Comparison of ENCODE assay signal across 26 cellular contexts in the genomic region with DNA sequence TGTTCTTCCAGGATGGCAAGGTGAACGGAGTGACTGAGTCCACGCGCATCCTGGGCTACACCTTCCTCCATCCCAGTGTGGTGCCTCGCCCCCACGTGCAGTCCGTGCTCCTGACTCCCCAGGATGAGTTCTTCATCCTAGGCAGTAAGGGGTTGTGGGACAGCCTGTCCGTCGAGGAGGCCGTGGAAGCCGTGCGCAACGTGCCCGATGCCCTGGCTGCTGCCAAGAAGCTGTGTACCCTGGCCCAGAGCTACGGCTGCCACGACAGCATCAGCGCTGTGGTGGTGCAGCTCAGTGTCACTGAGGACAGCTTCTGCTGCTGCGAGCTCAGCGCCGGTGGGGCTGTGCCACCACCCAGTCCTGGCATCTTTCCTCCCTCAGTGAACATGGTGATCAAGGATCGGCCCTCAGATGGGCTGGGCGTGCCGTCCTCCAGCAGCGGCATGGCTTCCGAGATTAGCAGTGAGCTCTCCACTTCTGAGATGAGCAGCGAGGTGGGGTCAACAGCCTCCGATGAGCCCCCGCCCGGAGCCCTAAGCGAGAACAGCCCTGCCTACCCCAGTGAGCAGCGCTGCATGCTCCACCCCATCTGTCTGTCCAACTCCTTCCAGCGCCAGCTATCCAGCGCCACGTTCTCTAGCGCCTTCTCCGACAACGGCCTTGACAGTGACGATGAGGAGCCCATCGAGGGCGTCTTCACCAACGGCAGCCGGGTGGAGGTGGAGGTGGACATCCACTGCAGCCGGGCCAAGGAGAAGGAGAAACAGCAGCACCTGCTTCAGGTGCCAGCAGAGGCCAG.
"Had no signal": no experiment of that assay in that cellular context is flagged by ENCODE, and none has a peak within 500 bp of the region (broad histone marks: within the 10 kb centered on the region; RNA-seq: fewer than 3 reads in every experiment).

No MANE protein-coding gene starts in this region.

- H3K27me3 ChIP-seq: hepatocyte, left lung, right atrium auricular region, stomach, testis, vagina had no signal

- H3K27ac Mint-ChIP-seq: activated naive CD8-positive, alpha-beta T cell treated with anti-CD3 and anti-CD28 coated beads for 36 hours; activated T-cell treated with anti-CD3 and anti-CD28 coated beads, Interleukin-2, amount 50 U/mL, for 24 hours; activated T-helper 17 cell treated with anti-CD3 and anti-CD28 coated beads, Interleukin-2, amount 50 U/mL, for 72 hours; immature natural killer cell; T-helper 2 cell treated with Interferon-gamma antibody and Interleukin-4, amounts not matched to agents 5 μg/mL and 100 μg/mL, for 36 hours; type B pancreatic cell had no signal

- H3K9me3 Mint-ChIP-seq: activated naive CD8-positive, alpha-beta T cell treated with anti-CD3 and anti-CD28 coated beads for 36 hours; activated T-cell treated with anti-CD3 and anti-CD28 coated beads, Interleukin-2, amount 50 U/mL, for 24 hours; activated T-helper 17 cell treated with anti-CD3 and anti-CD28 coated beads, Interleukin-2, amount 50 U/mL, for 72 hours; immature natural killer cell; naive thymus-derived CD4-positive, alpha-beta T cell; neural crest cell; T-helper 2 cell treated with Interferon-gamma antibody and Interleukin-4, amounts not matched to agents 5 μg/mL and 100 μg/mL, for 36 hours; type B pancreatic cell had no signal

- H3K9me3 ChIP-seq: left lung, psoas muscle, right atrium auricular region, stomach, testis, vagina had no signal

- H3K27ac ChIP-seq: hepatocyte, psoas muscle, right atrium auricular region, stomach, testis, vagina, WERI-Rb-1 had no signal

- H3K36me3 Mint-ChIP-seq: activated naive CD8-positive, alpha-beta T cell treated with anti-CD3 and anti-CD28 coated beads for 36 hours had no signal

- H2AFZ ChIP-seq: hepatocyte had no signal

- H3K4me1 ChIP-seq: psoas muscle, testis, vagina had no signal

- H3K4me1 Mint-ChIP-seq: activated T-helper 17 cell treated with anti-CD3 and anti-CD28 coated beads, Interleukin-2, amount 50 U/mL, for 72 hours had no signal

- H3K27me3 Mint-ChIP-seq: activated naive CD8-positive, alpha-beta T cell treated with anti-CD3 and anti-CD28 coated beads for 36 hours; activated T-cell treated with anti-CD3 and anti-CD28 coated beads, Interleukin-2, amount 50 U/mL, for 24 hours; activated T-helper 17 cell treated with anti-CD3 and anti-CD28 coated beads, Interleukin-2, amount 50 U/mL, for 72 hours; naive thymus-derived CD4-positive, alpha-beta T cell; type B pancreatic cell had no signal

- H3K4me3 Mint-ChIP-seq: activated naive CD8-positive, alpha-beta T cell treated with anti-CD3 and anti-CD28 coated beads for 36 hours; activated T-cell treated with anti-CD3 and anti-CD28 coated beads, Interleukin-2, amount 50 U/mL, for 24 hours; activated T-helper 17 cell treated with anti-CD3 and anti-CD28 coated beads, Interleukin-2, amount 50 U/mL, for 72 hours; immature natural killer cell; naive thymus-derived CD4-positive, alpha-beta T cell; neural crest cell; T-helper 2 cell treated with Interferon-gamma antibody and Interleukin-4, amounts not matched to agents 5 μg/mL and 100 μg/mL, for 36 hours; type B pancreatic cell had no signal

- H3K4me2 ChIP-seq: hepatocyte had no signal

- DNase-seq: activated CD8-positive, alpha-beta memory T cell treated with anti-CD3 and anti-CD28 coated beads for 24 hours; activated CD8-positive, alpha-beta memory T cell treated with anti-CD3 and anti-CD28 coated beads, Interleukin-2, amount 50 U/mL, for 4 hours; activated naive CD4-positive, alpha-beta T cell treated with Interleukin-2 at 50 U/mL for 16 hours; activated naive CD8-positive, alpha-beta T cell treated with anti-CD3 and anti-CD28 coated beads for 36 hours; activated T-cell treated with anti-CD3 and anti-CD28 coated beads, Interleukin-2, amount 50 U/mL, for 24 hours; amniotic stem cell; effector CD8-positive, alpha-beta T cell; glutamatergic neuron; immature natural killer cell; naive thymus-derived CD4-positive, alpha-beta T cell; stimulated activated CD4-positive, alpha-beta T cell treated with anti-CD3 and anti-CD28 coated beads, Interleukin-12 subunit alpha, Interleukin-12 subunit beta, amount 100 ng/mL, for 4 hours; stimulated activated CD4-positive, alpha-beta T cell treated with anti-CD3 and anti-CD28 coated beads, Interleukin-4, amount 100 ng/mL, for 4 hours; testis; WERI-Rb-1 had no signal

- ATAC-seq: activated T-helper 17 cell treated with anti-CD3 and anti-CD28 coated beads, Interleukin-2, amount 50 U/mL, for 72 hours; esophagus mucosa had no signal

- H3K4me3 ChIP-seq: hepatocyte, left lung, lung, psoas muscle, right atrium auricular region, stomach, testis, vagina had no signal
